ENCODE assay signal across 9 cellular contexts in genomic region chr18:24426398-24427294, GRCh38. TPM values are rescaled to one million over a fixed set of nuclear protein-coding genes. Genes with fewer than 3 reads are reported as not detected.
DNase-seq lines count a peak whose midpoint lies in the region; ATAC-seq, FAIRE-seq and TF ChIP-seq lines count a peak whose summit lies in the region.
"Had no signal": no experiment of that assay in that cellular context is flagged by ENCODE, and none has a peak within 500 bp of the region (broad histone marks: within the 10 kb centered on the region; RNA-seq: fewer than 3 reads in every experiment).

Gene IMPACT (plus strand): TSS chr18:24426670. CDS start chr18:24426757, 87 bp downstream.

- H3K27me3 Mint-ChIP-seq in activated B cell treated with CpG ODN at 0.5 μM for 24 hours, result peaks cover 23% of the 10 kb centered on the region

- peak within 1 kb of the TSS; percentile 87 for H3K27ac ChIP-seq in smooth muscle cell (ENCODE audit: low read depth)

- H3K36me3 ChIP-seq in bronchial epithelial cell (ENCODE audit: control insufficient read depth, insufficient read depth, low read length), result no peaks in the 10 kb centered on the region
- peaks cover 9% of the 10 kb centered on the region for H3K36me3 ChIP-seq in smooth muscle cell (ENCODE audit: low read depth)

- intact Hi-C loops in activated B cell treated with CpG ODN at 0.5 μM for 24 hours (cut with micrococcal nuclease), result loop anchor here (2.0 to 5.0 kb wide), 4 partner anchors 30 to 1494 kb away; partner anchors contain the start of genes OSBPL1A and RBBP8

- peaks cover 7% of the 10 kb centered on the region for H3F3A ChIP-seq in smooth muscle cell (ENCODE audit: low read depth)

- CTCF ChIA-PET in activated B cell treated with CpG ODN at 0.5 μM for 24 hours (lab: Charles Lee), result no interaction called here

- DNase-seq in NCI-H2196 (lab: John Stamatoyannopoulos, UW; ENCODE audit: unreplicated experiment), result peak; percentile 67
- DNase-seq in NCI-H2196 treated with DMSO at 0.1 percent for 48 hours (lab: John Stamatoyannopoulos, UW; ENCODE audit: unreplicated experiment), result no peak
- peak; percentile 48 for DNase-seq in NCI-H2107 (lab: John Stamatoyannopoulos, UW)
- DNase-seq in activated B cell treated with CpG ODN at 0.5 μM for 24 hours, result peak; percentile 80
- DNase-seq in bronchial epithelial cell (ENCODE audit: low read depth), result peak; percentile 41
- DNase-seq in iPS-NIHi7 (ENCODE audit: extremely low spot score), result peak; percentile 97
- peak; percentile 61 for DNase-seq in smooth muscle cell (lab: John Stamatoyannopoulos, UW; ENCODE audit: unreplicated experiment)
- DNase-seq: DND-41 had no signal

- peaks cover 3% of the 10 kb centered on the region for H3K79me2 ChIP-seq in smooth muscle cell (ENCODE audit: low read depth)

- ATAC-seq in HG02885 (IDR thresholded peaks at IDR 0.05; ENCODE audit: poor library complexity, unreplicated experiment) (peak; percentile 90), activated B cell treated with CpG ODN at 0.5 μM for 24 hours (ENCODE audit: low read depth) (peak; percentile 91)

- peaks cover 7% of the 10 kb centered on the region for H3K9me3 Mint-ChIP-seq in activated B cell treated with CpG ODN at 0.5 μM for 24 hours

- H3K27me3 ChIP-seq in bronchial epithelial cell (ENCODE audit: control insufficient read depth, insufficient read depth, low read length), result no peaks in the 10 kb centered on the region
- peaks cover 26% of the 10 kb centered on the region for H3K27me3 ChIP-seq in smooth muscle cell (ENCODE audit: low read depth)

- WGBS in smooth muscle cell (ENCODE audit: low lambda C conversion rate), result under 1% methylated on average over 65 of the region's 82 CpGs

- no peaks in the 10 kb centered on the region for H4K20me1 ChIP-seq in smooth muscle cell (ENCODE audit: low read depth)

- peak within 1 kb of the TSS; percentile 82 for H3K9ac ChIP-seq in smooth muscle cell (ENCODE audit: low read depth)

- H3K4me3 ChIP-seq in bronchial epithelial cell (ENCODE audit: low read depth, low read length) (peak within 1 kb of the TSS; percentile 80), smooth muscle cell (peak within 1 kb of the TSS; percentile 76)

- peak within 1 kb of the TSS; percentile 100 for H2AFZ ChIP-seq in smooth muscle cell (ENCODE audit: low read depth)

- peak within 1 kb of the TSS; percentile 87 for H3K27ac Mint-ChIP-seq in activated B cell treated with CpG ODN at 0.5 μM for 24 hours

- peak within 1 kb of the TSS; percentile 93 for H3K4me3 Mint-ChIP-seq in activated B cell treated with CpG ODN at 0.5 μM for 24 hours

- peak within 1 kb of the TSS; percentile 92 for H3K4me2 ChIP-seq in smooth muscle cell

- no peaks in the 10 kb centered on the region for H3K9me3 ChIP-seq in smooth muscle cell (replicated peaks; ENCODE audit: low read depth)

- no peak for TF ChIP-seq CTCF in activated B cell treated with CpG ODN at 0.5 μM for 24 hours (IDR thresholded peaks at IDR 0.05)
- TF ChIP-seq CTCF in bronchial epithelial cell (IDR thresholded peaks at IDR 0.05; ENCODE audit: insufficient read depth, low read length, severe bottlenecking), result no peak
- no peak for TF ChIP-seq CTCF in smooth muscle cell (IDR thresholded peaks at IDR 0.05; ENCODE audit: borderline replicate concordance, insufficient read depth, poor library complexity, severe bottlenecking)

- H3K4me1 Mint-ChIP-seq in activated B cell treated with CpG ODN at 0.5 μM for 24 hours, result peaks cover 20% of the 10 kb centered on the region

- peaks cover 20% of the 10 kb centered on the region for H3K36me3 Mint-ChIP-seq in activated B cell treated with CpG ODN at 0.5 μM for 24 hours (ENCODE audit: low read depth)

- POLR2A ChIA-PET in activated B cell treated with CpG ODN at 0.5 μM for 24 hours (lab: Charles Lee), result interaction anchor here (0.6 to 1.5 kb wide), 3 partner anchors 29 to 533 kb away, joined by 5 to 8 read pairs (median 7); partner anchors contain the start of gene OSBPL1A

- no peak for FAIRE-seq in bronchial epithelial cell (lab: Jason Lieb, UNC)

- peaks cover 18% of the 10 kb centered on the region for H3K4me1 ChIP-seq in smooth muscle cell (ENCODE audit: low read depth)

RNA-seq across cellular contexts. Expression of gene IMPACT, which starts in this region (rescaled TPM):
- total RNA-seq in activated B cell treated with CpG ODN at 0.5 μM for 24 hours (11.6 and 17.4 TPM in 2 replicates), bronchial epithelial cell (24.1 and 24.5 TPM in 2 replicates), smooth muscle cell (25.0 and 35.1 TPM in 2 replicates)
- polyA plus RNA-seq in smooth muscle cell, result 27.9 and 30.2 TPM in 2 replicates
